Comparison of ENCODE assay signal across 11 cellular contexts in genomic region chr10:47406870-47407648, GRCh38. TPM values are rescaled to one million over a fixed set of nuclear protein-coding genes. Genes with fewer than 3 reads are reported as not detected.
DNase-seq lines count a peak whose midpoint lies in the region; ATAC-seq, FAIRE-seq and TF ChIP-seq lines count a peak whose summit lies in the region.
"Had no signal": no experiment of that assay in that cellular context is flagged by ENCODE, and none has a peak within 500 bp of the region (broad histone marks: within the 10 kb centered on the region; RNA-seq: fewer than 3 reads in every experiment).

No MANE protein-coding gene starts in this region.

- H3K4me1 ChIP-seq in keratinocyte (ENCODE audit: control insufficient read depth, extremely low read depth, insufficient read depth, low read length), result peaks cover 52% of the 10 kb centered on the region

- peak overlapping the region; percentile 45 for H3K9ac ChIP-seq in keratinocyte (ENCODE audit: control insufficient read depth, extremely low read depth, insufficient read depth, low read length)

- no peak overlapping the region for H2AFZ ChIP-seq in keratinocyte (ENCODE audit: control insufficient read depth, low read length)

- peak overlapping the region; percentile 75 for H3K27ac ChIP-seq in keratinocyte (ENCODE audit: control insufficient read depth, insufficient read depth, low read length)

- no peaks in the 10 kb centered on the region for H3K9me3 ChIP-seq in keratinocyte (ENCODE audit: control insufficient read depth, low read depth, low read length)

- H3K4me3 ChIP-seq in keratinocyte (ENCODE audit: control insufficient read depth in 2 of 3, extremely low read depth in 1 of 3, insufficient read depth in 2 of 3, low read depth in 1 of 3, low read length in 3 of 3), result peak overlapping the region in 1 of 3 experiments; percentile 21

- no peak for TF ChIP-seq CTCF in keratinocyte (optimal IDR thresholded peaks at IDR 0.05 in 1 of 3, IDR thresholded peaks at IDR 0.05 in 1 of 3, conservative IDR thresholded peaks at IDR 0.05 in 1 of 3; ENCODE audit: extremely low read depth in 1 of 3, insufficient read depth in 2 of 3, low read length in 3 of 3)

- no peak for ATAC-seq in GM19455 (IDR thresholded peaks at IDR 0.05; ENCODE audit: unreplicated experiment)
- ATAC-seq: effector memory CD8-positive, alpha-beta T cell had no signal

- H3K79me2 ChIP-seq in keratinocyte (ENCODE audit: control insufficient read depth, insufficient read depth, low read length), result no peaks in the 10 kb centered on the region

- no peaks in the 10 kb centered on the region for H3K9me1 ChIP-seq in keratinocyte (ENCODE audit: control insufficient read depth, extremely low read depth, insufficient read depth, low read length)

- H4K20me1 ChIP-seq in keratinocyte (ENCODE audit: control insufficient read depth, extremely low read depth, insufficient read depth, low read length), result no peaks in the 10 kb centered on the region

- no peaks in the 10 kb centered on the region for H3K36me3 ChIP-seq in keratinocyte (ENCODE audit: control insufficient read depth in 2 of 2, extremely low read depth in 1 of 2, insufficient read depth in 2 of 2, low read length in 2 of 2)

- DNase-seq in CD1c-positive myeloid dendritic cell (ENCODE audit: extremely low spot score) (peak; percentile 7), HT1080 (ENCODE audit: low read depth) (peak; percentile 95), astrocyte of the hippocampus (ENCODE audit: low read depth, low spot score) (peak; percentile 77), keratinocyte (ENCODE audit: low read depth, low spot score) (peak; percentile 92), NCI-H1436 (lab: John Stamatoyannopoulos, UW) (no peak), NCI-H2227 (lab: John Stamatoyannopoulos, UW; ENCODE audit: unreplicated experiment) (no peak)
- no peak for DNase-seq in stimulated activated naive CD4-positive, alpha-beta T cell (lab: John Stamatoyannopoulos, UW)
- DNase-seq: DMS153; effector memory CD8-positive, alpha-beta T cell; NCI-H82 had no signal

- FAIRE-seq in keratinocyte (lab: Jason Lieb, UNC), result no peak

- dilution Hi-C loops in keratinocyte (cut with MboI; ENCODE audit: extremely low pct_ligation_motif_present, low sequenced_read_pairs), result no loop called here

- H3K4me2 ChIP-seq in keratinocyte (ENCODE audit: control insufficient read depth, extremely low read depth, insufficient read depth, low read depth, low read length), result peak overlapping the region; percentile 68

- no peaks in the 10 kb centered on the region for H3K27me3 ChIP-seq in keratinocyte (ENCODE audit: control insufficient read depth, extremely low read depth, insufficient read depth, low read length)

RNA-seq across cellular contexts. Expression of gene ZNF488, which starts 23.0 kb away (rescaled TPM):
- 0.10 and 0.11 TPM in 2 replicates for total RNA-seq in HT1080 (2014; rRNA removed; shearing (Covaris generic))
- 1.4 and 1.6 TPM in 2 replicates for polyA plus RNA-seq in HT1080 (2015; cell fraction: cytosol; rRNA removed)
- polyA plus RNA-seq in HT1080 (2015; cell fraction: nucleus; rRNA removed), result 0.97 and 1.4 TPM in 2 replicates
- 1.2 to 1.4 TPM (median 1.4 TPM) in 3 replicates for polyA plus RNA-seq in keratinocyte
- polyA plus RNA-seq in keratinocyte (2011; ENCODE audit: low read depth), result 0.10 TPM
- polyA plus RNA-seq in keratinocyte (2011; cell fraction: cytosol; rRNA removed), result 0.67 and 0.83 TPM in 2 replicates
- 0.57 and 0.61 TPM in 2 replicates for polyA plus RNA-seq in keratinocyte (2011; cell fraction: nucleus; rRNA removed)
- polyA plus RNA-seq in keratinocyte (2012; ENCODE audit: low replicate concordance), result 0.79 and 1.1 TPM in 2 replicates
- 1.2 to 3.1 TPM (median 1.8 TPM) in 3 replicates for polyA minus RNA-seq in keratinocyte
- polyA minus RNA-seq in keratinocyte (2011; cell fraction: cytosol; rRNA and poly(A)+ RNA removed), result 1.3 TPM
- 0.31 and 0.32 TPM in 2 replicates for polyA minus RNA-seq in keratinocyte (2011; cell fraction: nucleus; rRNA and poly(A)+ RNA removed)

RNA-seq across cellular contexts. Expression of gene RBP3, which starts 58.9 kb away (rescaled TPM):
- not detected in 2 replicates for total RNA-seq in HT1080 (2014; rRNA removed; shearing (Covaris generic))
- polyA plus RNA-seq in HT1080 (2015; cell fraction: cytosol; rRNA removed), result not detected in 2 replicates
- polyA plus RNA-seq in HT1080 (2015; cell fraction: nucleus; rRNA removed), result not detected in 2 replicates
- polyA plus RNA-seq in keratinocyte, result not detected in 3 replicates
- not detected for polyA plus RNA-seq in keratinocyte (2011; ENCODE audit: low read depth)
- polyA plus RNA-seq in keratinocyte (2011; cell fraction: cytosol; rRNA removed), result not detected in 2 replicates
- not detected in 2 replicates for polyA plus RNA-seq in keratinocyte (2011; cell fraction: nucleus; rRNA removed)
- not detected in 2 replicates for polyA plus RNA-seq in keratinocyte (2012; ENCODE audit: low replicate concordance)
- polyA minus RNA-seq in keratinocyte, result not detected in 3 replicates
- not detected for polyA minus RNA-seq in keratinocyte (2011; cell fraction: cytosol; rRNA and poly(A)+ RNA removed)
- polyA minus RNA-seq in keratinocyte (2011; cell fraction: nucleus; rRNA and poly(A)+ RNA removed), result not detected in 2 replicates

Comparison
In these comparisons a context has a peak if more than half of its experiments do, and no peak if none do; other contexts are left out.
1. DNase-seq: peak in CD1c-positive myeloid dendritic cell (single experiment), HT1080 (single experiment), astrocyte of the hippocampus (single experiment) and keratinocyte (single experiment); none in NCI-H1436 (single experiment), NCI-H2227 (single experiment) and stimulated activated naive CD4-positive, alpha-beta T cell (0 of 6).